Comparison of ENCODE assay signal across 12 cellular contexts in genomic region chr3:63934484-63934883, GRCh38. TPM values are rescaled to one million over a fixed set of nuclear protein-coding genes. Genes with fewer than 3 reads are reported as not detected.
A peak's percentile ranks its signal among the peaks of the same experiment; 100 is the strongest.
DNase-seq lines count a peak whose midpoint lies in the region; ATAC-seq, FAIRE-seq and TF ChIP-seq lines count a peak whose summit lies in the region.
"Had no signal": no experiment of that assay in that cellular context is flagged by ENCODE, and none has a peak within 500 bp of the region (broad histone marks: within the 10 kb centered on the region; RNA-seq: fewer than 3 reads in every experiment).

No MANE protein-coding gene starts in this region.

- ATAC-seq in GM18909 (IDR thresholded peaks at IDR 0.05; ENCODE audit: poor library complexity, unreplicated experiment): no peak
- ATAC-seq: gastroesophageal sphincter had no signal

- H3K4me3 Mint-ChIP-seq in T-helper 1 cell treated with Interleukin-12 subunit alpha and Interleukin-12 subunit beta and Interleukin-4 antibody, amounts not matched to agents 30 μg/mL and 1 μg/mL, for 36 hours: peak overlapping the region; percentile 57
- H3K4me3 Mint-ChIP-seq in immature natural killer cell: peak overlapping the region; percentile 51 to 75 (median 72)
- H3K4me3 Mint-ChIP-seq in glutamatergic neuron (ENCODE audit: unreplicated experiment): no peak overlapping the region

- no peak for TF ChIP-seq CTCF in glutamatergic neuron (IDR thresholded peaks at IDR 0.05; ENCODE audit: partially characterized antibody, unreplicated experiment)

- no peaks in the 10 kb centered on the region for H3K27me3 Mint-ChIP-seq in T-helper 1 cell treated with Interleukin-12 subunit alpha and Interleukin-12 subunit beta and Interleukin-4 antibody, amounts not matched to agents 30 μg/mL and 1 μg/mL, for 36 hours (ENCODE audit: low read depth)
- H3K27me3 Mint-ChIP-seq in immature natural killer cell (ENCODE audit: low read depth in 3 of 3) (peaks cover 2 to 6% (median 6%) of the 10 kb centered on the region in 3 donors), glutamatergic neuron (ENCODE audit: unreplicated experiment) (no peaks in the 10 kb centered on the region)

- H3K36me3 ChIP-seq in BLaER1 treated with 17β-estradiol and CSF1 and Interleukin-3, amounts not matched to agents 10 nM and 100 nM: peaks cover 6 to 82% (median 51%) of the 10 kb centered on the region in 11 experiments; a peak in 21 of 22 replicates
- H3K36me3 ChIP-seq: gastroesophageal sphincter had no signal

- peak; percentile 44 for FAIRE-seq in GM19239 (lab: Jason Lieb, UNC)

- H3K4me2 ChIP-seq in BLaER1 treated with 17β-estradiol and CSF1 and Interleukin-3, amounts not matched to agents 10 nM and 100 nM: peak overlapping the region; percentile 44 to 83 (median 69); a peak in 20 of 22 replicates

- peaks cover 43 to 95% (median 75%) of the 10 kb centered on the region in 10 experiments for H3K4me1 ChIP-seq in BLaER1 treated with 17β-estradiol and CSF1 and Interleukin-3, amounts not matched to agents 10 nM and 100 nM

- no peaks in the 10 kb centered on the region for H3K27me3 ChIP-seq in BLaER1 treated with 17β-estradiol and CSF1 and Interleukin-3, amounts not matched to agents 10 nM and 100 nM
- H3K27me3 ChIP-seq: gastroesophageal sphincter had no signal

- peak overlapping the region; percentile 39 for H3K27ac Mint-ChIP-seq in T-helper 1 cell treated with Interleukin-12 subunit alpha and Interleukin-12 subunit beta and Interleukin-4 antibody, amounts not matched to agents 30 μg/mL and 1 μg/mL, for 36 hours
- H3K27ac Mint-ChIP-seq in immature natural killer cell: peak overlapping the region; percentile 72 to 91 (median 88)
- H3K27ac Mint-ChIP-seq in glutamatergic neuron (ENCODE audit: unreplicated experiment): no peak overlapping the region

- peaks cover 6% of the 10 kb centered on the region for H3K36me3 Mint-ChIP-seq in T-helper 1 cell treated with Interleukin-12 subunit alpha and Interleukin-12 subunit beta and Interleukin-4 antibody, amounts not matched to agents 30 μg/mL and 1 μg/mL, for 36 hours (ENCODE audit: low read depth)
- H3K36me3 Mint-ChIP-seq in immature natural killer cell (no peaks in the 10 kb centered on the region), glutamatergic neuron (ENCODE audit: unreplicated experiment) (no peaks in the 10 kb centered on the region)

- peaks cover 12 to 99% (median 86%) of the 10 kb centered on the region in 11 experiments; a peak in 21 of 22 replicates for H4K20me1 ChIP-seq in BLaER1 treated with 17β-estradiol and CSF1 and Interleukin-3, amounts not matched to agents 10 nM and 100 nM

- 0 out of 22 replicates have a peak, but pooled peaks cover 0 to 3% (median 0%) of the 10 kb centered on the region in 11 experiments for H3K9me3 ChIP-seq in BLaER1 treated with 17β-estradiol and CSF1 and Interleukin-3, amounts not matched to agents 10 nM and 100 nM (replicated peaks in 1 of 11)
- H3K9me3 ChIP-seq: gastroesophageal sphincter had no signal

- H3K4me3 ChIP-seq in BLaER1 treated with 17β-estradiol and CSF1 and Interleukin-3, amounts not matched to agents 10 nM and 100 nM: no peak overlapping the region
- H3K4me3 ChIP-seq: gastroesophageal sphincter had no signal

- peak overlapping the region in 2 of 11 experiments; percentile 43 to 50; a peak in 4 of 22 replicates for H3K9ac ChIP-seq in BLaER1 treated with 17β-estradiol and CSF1 and Interleukin-3, amounts not matched to agents 10 nM and 100 nM

- H3K4me1 Mint-ChIP-seq in T-helper 1 cell treated with Interleukin-12 subunit alpha and Interleukin-12 subunit beta and Interleukin-4 antibody, amounts not matched to agents 30 μg/mL and 1 μg/mL, for 36 hours (ENCODE audit: low read depth): peaks cover 68% of the 10 kb centered on the region
- H3K4me1 Mint-ChIP-seq in immature natural killer cell: peaks cover 85 to 92% of the 10 kb centered on the region in 2 donors
- peaks cover 12% of the 10 kb centered on the region for H3K4me1 Mint-ChIP-seq in glutamatergic neuron (ENCODE audit: low read depth, unreplicated experiment)

- no peaks in the 10 kb centered on the region for H3K9me3 Mint-ChIP-seq in T-helper 1 cell treated with Interleukin-12 subunit alpha and Interleukin-12 subunit beta and Interleukin-4 antibody, amounts not matched to agents 30 μg/mL and 1 μg/mL, for 36 hours
- H3K9me3 Mint-ChIP-seq in immature natural killer cell (no peaks in the 10 kb centered on the region), glutamatergic neuron (ENCODE audit: unreplicated experiment) (no peaks in the 10 kb centered on the region)

- peak overlapping the region in 8 of 11 experiments; percentile 7 to 79 (median 58); a peak in 17 of 22 replicates for H3K27ac ChIP-seq in BLaER1 treated with 17β-estradiol and CSF1 and Interleukin-3, amounts not matched to agents 10 nM and 100 nM

- DNase-seq in GM19239 (ENCODE audit: insufficient read length, low spot score) (no peak), immature natural killer cell (peak; percentile 69 to 71 (median 70)), glutamatergic neuron (no peak)
- no peak for DNase-seq in activated effector memory CD4-positive, alpha-beta T cell treated with anti-CD3 and anti-CD28 coated beads, Interleukin-2, amount 50 U/mL, for 16 hours
- no peak for DNase-seq in stimulated activated CD4-positive, alpha-beta T cell treated with anti-CD3 and anti-CD28 coated beads, Interleukin-15, amount 100 ng/mL, for 24 hours

RNA-seq across cellular contexts. Expression of gene SCAANT1, which starts 22.3 kb away (rescaled TPM):
- 1 to 10 TPM in 1 of 3 donors, not detected in 2; 6.3 TPM for polyA plus RNA-seq in immature natural killer cell
- not detected for total RNA-seq in glutamatergic neuron (ENCODE audit: unreplicated experiment)
- total RNA-seq: dermis microvascular lymphatic vessel endothelial cell, gastroesophageal sphincter, lower leg skin, pulmonary artery endothelial cell had no signal

Comparison
In these comparisons a context has a peak if more than half of its experiments do, and no peak if none do; other contexts are left out.
1. DNase-seq: peak in immature natural killer cell (3 of 3); none in GM19239 (single experiment), glutamatergic neuron (single experiment), activated effector memory CD4-positive, alpha-beta T cell treated with anti-CD3 and anti-CD28 coated beads, Interleukin-2, amount 50 U/mL, for 16 hours (single experiment) and stimulated activated CD4-positive, alpha-beta T cell treated with anti-CD3 and anti-CD28 coated beads, Interleukin-15, amount 100 ng/mL, for 24 hours (single experiment).